Comparison of ENCODE assay signal across 9 cellular contexts in the genomic region with DNA sequence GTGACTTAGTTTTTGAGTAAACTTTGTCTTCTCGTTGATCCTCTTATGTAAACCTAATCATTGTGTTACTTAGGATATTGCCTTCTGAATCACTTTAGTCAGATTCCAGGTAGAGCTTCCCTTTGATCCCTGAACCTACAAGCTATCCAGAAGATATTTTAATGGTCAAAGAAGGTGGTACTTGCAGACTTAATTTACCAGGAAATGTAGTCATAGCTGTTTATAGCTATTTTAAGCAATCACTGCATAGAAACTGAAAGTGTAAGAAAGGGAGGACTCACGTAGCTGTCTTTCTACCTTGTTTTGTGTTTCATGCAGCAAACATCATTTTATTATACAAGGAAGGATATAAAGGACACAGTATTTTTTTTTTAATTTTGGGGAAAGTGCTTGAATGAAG.
DNase-seq lines count a peak whose midpoint lies in the region; ATAC-seq, FAIRE-seq and TF ChIP-seq lines count a peak whose summit lies in the region.
"Had no signal": no experiment of that assay in that cellular context is flagged by ENCODE, and none has a peak within 500 bp of the region (broad histone marks: within the 10 kb centered on the region; RNA-seq: fewer than 3 reads in every experiment).

No MANE protein-coding gene starts in this region.

- no peak overlapping the region for H2AFZ ChIP-seq in KMS-11 (ENCODE audit: low read depth)
- H2AFZ ChIP-seq in fibroblast of lung (ENCODE audit: low read length), result no peak overlapping the region

- TF ChIP-seq CTCF in KMS-11 (conservative IDR thresholded peaks at IDR 0.05; ENCODE audit: low read depth, low read length), result no peak
- TF ChIP-seq CTCF in fibroblast of lung (conservative IDR thresholded peaks at IDR 0.05 in 1 of 2, IDR thresholded peaks at IDR 0.05 in 1 of 2; ENCODE audit: low read depth in 1 of 2, low read length in 2 of 2), result no peak

- H3K27me3 ChIP-seq in KMS-11 (ENCODE audit: insufficient read depth, low read depth) (no peaks in the 10 kb centered on the region), fibroblast of lung (ENCODE audit: control insufficient read depth, insufficient read depth, low read length) (no peaks in the 10 kb centered on the region)

- H3K36me3 ChIP-seq in KMS-11 (ENCODE audit: insufficient read depth), result no peaks in the 10 kb centered on the region
- H3K36me3 ChIP-seq in fibroblast of lung (ENCODE audit: control insufficient read depth, insufficient read depth, low read length), result no peaks in the 10 kb centered on the region

- ATAC-seq in GM21390 (IDR thresholded peaks at IDR 0.05; ENCODE audit: unreplicated experiment), result peak; percentile 95

- H3K79me2 ChIP-seq in KMS-11 (ENCODE audit: insufficient read depth, low read depth), result no peaks in the 10 kb centered on the region
- H3K79me2 ChIP-seq in fibroblast of lung (ENCODE audit: control insufficient read depth, insufficient read depth, low read length), result no peaks in the 10 kb centered on the region

- H3K27ac ChIP-seq in KMS-11 (peak overlapping the region; percentile 59), fibroblast of lung (ENCODE audit: insufficient read depth, low read length) (no peak overlapping the region)

- H3K4me2 ChIP-seq in KMS-11 (peak overlapping the region; percentile 97), fibroblast of lung (ENCODE audit: extremely low read depth, insufficient read depth, low read length) (peak overlapping the region; percentile 65)

- H3K4me1 ChIP-seq in KMS-11 (ENCODE audit: low read depth, poor library complexity, severe bottlenecking) (peaks cover 41% of the 10 kb centered on the region), fibroblast of lung (ENCODE audit: control insufficient read depth, extremely low read depth, insufficient read depth, low read length) (no peaks in the 10 kb centered on the region)

- FAIRE-seq in frontal cortex (lab: Jason Lieb, UNC), result no peak
- FAIRE-seq: H1 had no signal

- H4K20me1 ChIP-seq in KMS-11 (ENCODE audit: insufficient read depth) (no peaks in the 10 kb centered on the region), fibroblast of lung (ENCODE audit: control insufficient read depth, extremely low read depth, insufficient read depth, low read length) (no peaks in the 10 kb centered on the region)

- H3K4me3 ChIP-seq in GM08714 (ENCODE audit: low read length) (peak overlapping the region; percentile 15; the same call in 1 of the 2 replicates), KMS-11 (IDR thresholded peaks at IDR 0.05; ENCODE audit: insufficient read depth, low read depth, low read length) (no peak overlapping the region), fibroblast of lung (replicated peaks in 1 of 4; ENCODE audit: control extremely low read depth in 1 of 4, insufficient read depth in 1 of 4, low read depth in 3 of 4, low read length in 4 of 4) (peak overlapping the region in 2 of 4 experiments; percentile 20 to 27)

- H3K9ac ChIP-seq in KMS-11 (peak overlapping the region; percentile 25; the same call in 1 of the 2 replicates), fibroblast of lung (ENCODE audit: insufficient read depth, low read length) (no peak overlapping the region)

- in situ Hi-C loops in G401 (cut with HindIII; ENCODE audit: low sequenced_read_pairs), result no loop called here

- no peak for DNase-seq in fibroblast of lung (ENCODE audit: low read depth in 2 of 2)
- no peak for DNase-seq in G401 (ENCODE audit: low spot score)
- no peak for DNase-seq in GDM1 (lab: John Stamatoyannopoulos, UW)
- DNase-seq in frontal cortex (ENCODE audit: low spot score in 2 of 2), result no peak
- DNase-seq in DMS 273 (lab: John Stamatoyannopoulos, UW; ENCODE audit: unreplicated experiment), result no peak

- no peaks in the 10 kb centered on the region for H3K9me3 ChIP-seq in fibroblast of lung (ENCODE audit: control insufficient read depth, insufficient read depth, low read depth, low read length)
